23 cellular contexts compared by ENCODE assay signal in genomic region chr13:101146101-101146898, GRCh38.
"Had no signal": no experiment of that assay in that cellular context is flagged by ENCODE, and none has a peak within 500 bp of the region (broad histone marks: within the 10 kb centered on the region; RNA-seq: fewer than 3 reads in every experiment).

No MANE protein-coding gene starts in this region.

- H3K4me1 Mint-ChIP-seq: activated CD4-positive, alpha-beta T cell treated with anti-CD3 and anti-CD28 coated beads for 36 hours; nephron had no signal

- H3K4me1 ChIP-seq: adrenal gland, ascending aorta, heart left ventricle, parathyroid adenoma had no signal

- H3K4me3 Mint-ChIP-seq: activated B cell treated with CpG ODN at 0.5 μM for 24 hours; activated CD4-positive, alpha-beta T cell treated with anti-CD3 and anti-CD28 coated beads for 36 hours; activated naive CD8-positive, alpha-beta T cell; activated T-cell treated with anti-CD3 and anti-CD28 coated beads, Interleukin-2, amount 50 U/mL, for 4 hours; memory B cell; nephron; stimulated activated naive CD8-positive, alpha-beta T cell treated with anti-CD3 and anti-CD28 coated beads, Interleukin-15, Interleukin-2, amounts not matched to agents 100 ng/mL and 50 ng/mL, for 24 hours had no signal

- H3K36me3 Mint-ChIP-seq: activated naive CD8-positive, alpha-beta T cell; memory B cell had no signal

- H3K9me3 ChIP-seq: adrenal gland, ascending aorta, heart left ventricle, neutrophil, tibial artery had no signal

- H3K9me3 Mint-ChIP-seq: activated B cell treated with CpG ODN at 0.5 μM for 24 hours; activated T-cell treated with anti-CD3 and anti-CD28 coated beads, Interleukin-2, amount 50 U/mL, for 4 hours; activated T-helper 2 cell treated with anti-CD3 and anti-CD28 coated beads, Interferon-gamma antibody, Interleukin-2, Interleukin-4, amounts not matched to agents 10 μg/mL and 5 μg/mL and 100 μg/mL, durations not matched to agents 14 hours and 24 hours and 36 hours; memory B cell; nephron; stimulated activated naive CD8-positive, alpha-beta T cell treated with anti-CD3 and anti-CD28 coated beads, Interleukin-15, Interleukin-2, amounts not matched to agents 100 ng/mL and 50 ng/mL, for 24 hours had no signal

- ATAC-seq: activated CD4-positive, alpha-beta T cell treated with anti-CD3 and anti-CD28 coated beads for 36 hours; activated T-cell treated with anti-CD3 and anti-CD28 coated beads, Interleukin-2, amount 50 U/mL, for 4 hours; heart left ventricle; left cardiac atrium; right cardiac atrium had no signal

- H3K27me3 ChIP-seq: adrenal gland, ascending aorta, tibial artery had no signal

- H3K36me3 ChIP-seq: adrenal gland, ascending aorta, heart left ventricle, neutrophil, tibial artery had no signal

- H3K79me2 ChIP-seq: parathyroid adenoma had no signal

- H3K4me3 ChIP-seq: adrenal gland, ascending aorta, heart left ventricle, tibial artery had no signal

- H3K27ac Mint-ChIP-seq: activated B cell treated with CpG ODN at 0.5 μM for 24 hours; activated CD4-positive, alpha-beta T cell treated with anti-CD3 and anti-CD28 coated beads for 36 hours; activated naive CD8-positive, alpha-beta T cell; activated T-helper 2 cell treated with anti-CD3 and anti-CD28 coated beads, Interferon-gamma antibody, Interleukin-2, Interleukin-4, amounts not matched to agents 10 μg/mL and 5 μg/mL and 100 μg/mL, durations not matched to agents 14 hours and 24 hours and 36 hours; memory B cell; nephron; stimulated activated naive CD8-positive, alpha-beta T cell treated with anti-CD3 and anti-CD28 coated beads, Interleukin-15, Interleukin-2, amounts not matched to agents 100 ng/mL and 50 ng/mL, for 24 hours had no signal

- DNase-seq: activated B cell treated with CpG ODN at 0.5 μM for 24 hours; activated CD4-positive, alpha-beta T cell treated with anti-CD3 and anti-CD28 coated beads for 36 hours; activated CD4-positive, alpha-beta T cell treated with anti-CD3 and anti-CD28 coated beads, Interleukin-2, amount 50 U/mL, for 4 hours; activated CD8-positive, alpha-beta memory T cell treated with anti-CD3 and anti-CD28 coated beads, Interleukin-2, amount 50 U/mL, for 48 hours; activated naive CD4-positive, alpha-beta T cell; activated T-cell treated with anti-CD3 and anti-CD28 coated beads, Interleukin-2, amount 50 U/mL, for 4 hours; adrenal gland; cerebellar nuclear complex; heart left ventricle; islet precursor cell; left cardiac atrium; right cardiac atrium; stimulated activated CD4-positive, alpha-beta T cell treated with anti-CD3 and anti-CD28 coated beads, Interleukin-12 subunit alpha, Interleukin-12 subunit beta, amount 100 ng/mL, for 4 hours; stimulated activated CD4-positive, alpha-beta T cell treated with anti-CD3 and anti-CD28 coated beads, Interleukin-4, amount 100 ng/mL, for 4 hours; tibial artery had no signal

- H3K27ac ChIP-seq: adrenal gland, ascending aorta, heart left ventricle, neutrophil, parathyroid adenoma, tibial artery had no signal

- H2AFZ ChIP-seq: parathyroid adenoma had no signal

- H3K9ac ChIP-seq: parathyroid adenoma had no signal
